ENCODE assay signal across 39 cellular contexts in genomic region chr18:49319590-49319989, GRCh38.
DNase-seq lines count a peak whose midpoint lies in the region; ATAC-seq, FAIRE-seq and TF ChIP-seq lines count a peak whose summit lies in the region.
"Had no signal": no experiment of that assay in that cellular context is flagged by ENCODE, and none has a peak within 500 bp of the region (broad histone marks: within the 10 kb centered on the region; RNA-seq: fewer than 3 reads in every experiment).

No MANE protein-coding gene starts in this region.

- H3K27ac ChIP-seq in HUES64 (ENCODE audit: low read depth, low read length) (peak overlapping the region; percentile 10; the same call in 1 of the 2 replicates), astrocyte (ENCODE audit: low read depth, low read length) (no peak overlapping the region), iPS DF 6.9 (ENCODE audit: low read length) (no peak overlapping the region), dorsolateral prefrontal cortex (no peak overlapping the region)
- H3K27ac ChIP-seq: cardiac muscle cell, coronary artery, foreskin keratinocyte, psoas muscle, thoracic aorta, uterus had no signal

- H3K79me2 ChIP-seq in astrocyte (ENCODE audit: insufficient read depth, low read length) = no peaks in the 10 kb centered on the region

- H3K9me3 ChIP-seq in HUES64 (ENCODE audit: insufficient read depth, low read depth, low read length) = no peaks in the 10 kb centered on the region
- H3K9me3 ChIP-seq in astrocyte (ENCODE audit: insufficient read depth, low read depth, low read length) = no peaks in the 10 kb centered on the region
- H3K9me3 ChIP-seq in iPS DF 6.9 (ENCODE audit: control insufficient read depth, insufficient read depth, low read length) = no peaks in the 10 kb centered on the region
- H3K9me3 ChIP-seq: psoas muscle, thoracic aorta, uterus had no signal

- no peaks in the 10 kb centered on the region for H3K27me3 Mint-ChIP-seq in astrocyte (ENCODE audit: low read depth, unreplicated experiment)
- H3K27me3 Mint-ChIP-seq: activated B cell treated with CpG ODN at 0.5 μM for 24 hours; activated CD4-positive, alpha-beta T cell treated with anti-CD3 and anti-CD28 coated beads, Interleukin-2, amount 10 ng/mL, durations not matched to agents 7 days and 5 days; activated naive CD8-positive, alpha-beta T cell treated with anti-CD3 and anti-CD28 coated beads for 36 hours; CD4-positive, alpha-beta T cell; effector memory CD8-positive, alpha-beta T cell; stimulated activated naive CD8-positive, alpha-beta T cell treated with anti-CD3 and anti-CD28 coated beads, Interleukin-15, amount 100 ng/mL, for 72 hours; T-cell had no signal

- H3K27ac Mint-ChIP-seq in astrocyte (ENCODE audit: unreplicated experiment) = no peak overlapping the region
- H3K27ac Mint-ChIP-seq: activated B cell treated with CpG ODN at 0.5 μM for 24 hours; activated CD4-positive, alpha-beta T cell treated with anti-CD3 and anti-CD28 coated beads, Interleukin-2, amount 10 ng/mL, durations not matched to agents 7 days and 5 days; activated naive CD8-positive, alpha-beta T cell treated with anti-CD3 and anti-CD28 coated beads for 36 hours; CD4-positive, alpha-beta T cell; natural killer cell; T-cell had no signal

- peaks cover 1% of the 10 kb centered on the region for H3K36me3 Mint-ChIP-seq in astrocyte (ENCODE audit: low read depth, unreplicated experiment)
- H3K36me3 Mint-ChIP-seq: natural killer cell had no signal

- no peak for ATAC-seq in GM18511 (IDR thresholded peaks at IDR 0.05; ENCODE audit: unreplicated experiment)
- no peak for ATAC-seq in Right ventricle myocardium inferior
- ATAC-seq: effector memory CD8-positive, alpha-beta T cell; foreskin keratinocyte; left cardiac atrium; natural killer cell; psoas muscle; sciatic nerve; stimulated activated naive CD8-positive, alpha-beta T cell treated with anti-CD3 and anti-CD28 coated beads, Interleukin-15, amount 100 ng/mL, for 72 hours; T-cell had no signal

- DNase-seq in AG20443 (ENCODE audit: low spot score) (peak; percentile 28), astrocyte (ENCODE audit: low read depth) (no peak), iPS DF 6.9 (ENCODE audit: low read depth, low spot score) (peak; percentile 31), Right ventricle myocardium inferior (ENCODE audit: missing footprints) (no peak), NCI-H446 treated with DMSO at 0.1 percent for 48 hours (lab: John Stamatoyannopoulos, UW) (no peak), dorsolateral prefrontal cortex (no peak)
- DNase-seq: 8988T; activated B cell treated with CpG ODN at 0.5 μM for 24 hours; activated CD4-positive, alpha-beta T cell treated with anti-CD3 and anti-CD28 coated beads, Interleukin-2, amount 10 ng/mL, durations not matched to agents 7 days and 5 days; activated effector memory CD4-positive, alpha-beta T cell treated with anti-CD3 and anti-CD28 coated beads, Interleukin-2, amount 50 U/mL, for 16 hours; activated naive CD8-positive, alpha-beta T cell treated with anti-CD3 and anti-CD28 coated beads for 36 hours; aorta; CD4-positive, alpha-beta T cell; DND-41; effector memory CD8-positive, alpha-beta T cell; erythroblast; foreskin keratinocyte; head of caudate nucleus; Kasumi-1; left cardiac atrium; natural killer cell; NCI-H146; NCI-H2107; NCI-H510A treated with DMSO at 0.1 percent for 48 hours; occipital lobe; psoas muscle; RPMI8226; stimulated activated CD4-positive, alpha-beta T cell treated with anti-CD3 and anti-CD28 coated beads, Interleukin-12 subunit alpha, Interleukin-12 subunit beta, amount 100 ng/mL, for 4 hours; stimulated activated CD4-positive, alpha-beta T cell treated with anti-CD3 and anti-CD28 coated beads, Interleukin-2, amount 100 ng/mL, for 48 hours; stimulated activated naive CD8-positive, alpha-beta T cell treated with anti-CD3 and anti-CD28 coated beads, Interleukin-15, amount 100 ng/mL, for 72 hours; T-cell; uterus had no signal

- no peak for TF ChIP-seq CTCF in astrocyte (IDR thresholded peaks at IDR 0.05; ENCODE audit: insufficient read depth, low read depth, low read length)
- TF ChIP-seq CTCF in dorsolateral prefrontal cortex (IDR thresholded peaks at IDR 0.05 in 54 of 56, conservative IDR thresholded peaks at IDR 0.05 in 2 of 56; ENCODE audit: low read depth in 1 of 56, partially characterized antibody in 56 of 56) = no peak

- 26% methylated on average over 2 of the region's 2 CpGs for WGBS in HUES64
- WGBS in iPS DF 6.9 (ENCODE audit: insufficient coverage, insufficient read length) = no CpG with 5 or more reads among the region's 2 CpGs

- no peak overlapping the region for H2AFZ ChIP-seq in astrocyte (ENCODE audit: low read depth, low read length)

- H3K4me3 Mint-ChIP-seq in astrocyte (ENCODE audit: unreplicated experiment) = no peak overlapping the region
- H3K4me3 Mint-ChIP-seq: activated B cell treated with CpG ODN at 0.5 μM for 24 hours; activated CD4-positive, alpha-beta T cell treated with anti-CD3 and anti-CD28 coated beads, Interleukin-2, amount 10 ng/mL, durations not matched to agents 7 days and 5 days; activated naive CD8-positive, alpha-beta T cell treated with anti-CD3 and anti-CD28 coated beads for 36 hours; CD4-positive, alpha-beta T cell; effector memory CD8-positive, alpha-beta T cell; natural killer cell; stimulated activated naive CD8-positive, alpha-beta T cell treated with anti-CD3 and anti-CD28 coated beads, Interleukin-15, amount 100 ng/mL, for 72 hours; T-cell had no signal

- H3K4me1 ChIP-seq in HUES64 (ENCODE audit: insufficient read depth, low read length) (peaks cover 30% of the 10 kb centered on the region), astrocyte (ENCODE audit: insufficient read depth, low read length) (peaks cover 10% of the 10 kb centered on the region), iPS DF 6.9 (ENCODE audit: control insufficient read depth, insufficient read depth, low read length) (no peaks in the 10 kb centered on the region)
- H3K4me1 ChIP-seq: psoas muscle had no signal

- intact Hi-C loops in Right ventricle myocardium inferior (cut with DNase I) (no loop called here), dorsolateral prefrontal cortex (cut with DNase I) (no loop called here)

- H3K4me1 Mint-ChIP-seq in astrocyte (ENCODE audit: low read depth, unreplicated experiment) = peaks cover 24% of the 10 kb centered on the region
- H3K4me1 Mint-ChIP-seq: activated B cell treated with CpG ODN at 0.5 μM for 24 hours; activated CD4-positive, alpha-beta T cell treated with anti-CD3 and anti-CD28 coated beads, Interleukin-2, amount 10 ng/mL, durations not matched to agents 7 days and 5 days; stimulated activated naive CD8-positive, alpha-beta T cell treated with anti-CD3 and anti-CD28 coated beads, Interleukin-15, amount 100 ng/mL, for 72 hours had no signal

- H3K4me2 ChIP-seq in astrocyte (ENCODE audit: low read length) = no peak overlapping the region

- H3K27me3 ChIP-seq in HUES64 (ENCODE audit: insufficient read depth, low read length) (no peaks in the 10 kb centered on the region), astrocyte (ENCODE audit: insufficient read depth, low read length) (no peaks in the 10 kb centered on the region), iPS DF 6.9 (ENCODE audit: control insufficient read depth, insufficient read depth, low read length) (no peaks in the 10 kb centered on the region), dorsolateral prefrontal cortex (no peaks in the 10 kb centered on the region)
- H3K27me3 ChIP-seq: cardiac muscle cell, foreskin keratinocyte, uterus had no signal

- H3K36me3 ChIP-seq in HUES64 (ENCODE audit: insufficient read depth, low read length) = no peaks in the 10 kb centered on the region
- no peaks in the 10 kb centered on the region for H3K36me3 ChIP-seq in astrocyte (ENCODE audit: insufficient read depth, low read length)
- no peaks in the 10 kb centered on the region for H3K36me3 ChIP-seq in iPS DF 6.9 (ENCODE audit: control insufficient read depth, insufficient read depth, low read length)
- H3K36me3 ChIP-seq: cardiac muscle cell, thoracic aorta, uterus had no signal

- H3K9me3 Mint-ChIP-seq in astrocyte (ENCODE audit: unreplicated experiment) = no peaks in the 10 kb centered on the region
- H3K9me3 Mint-ChIP-seq: activated B cell treated with CpG ODN at 0.5 μM for 24 hours; activated CD4-positive, alpha-beta T cell treated with anti-CD3 and anti-CD28 coated beads, Interleukin-2, amount 10 ng/mL, durations not matched to agents 7 days and 5 days; activated naive CD8-positive, alpha-beta T cell treated with anti-CD3 and anti-CD28 coated beads for 36 hours; CD4-positive, alpha-beta T cell; effector memory CD8-positive, alpha-beta T cell; natural killer cell; stimulated activated naive CD8-positive, alpha-beta T cell treated with anti-CD3 and anti-CD28 coated beads, Interleukin-15, amount 100 ng/mL, for 72 hours; T-cell had no signal

- FAIRE-seq in astrocyte (lab: Jason Lieb, UNC) = peak; percentile 43

- no peaks in the 10 kb centered on the region for H4K20me1 ChIP-seq in astrocyte (ENCODE audit: insufficient read depth, low read length)

- H3K4me3 ChIP-seq in HUES64 (ENCODE audit: low read length) (no peak overlapping the region), astrocyte (ENCODE audit: insufficient read depth, low read depth, low read length) (no peak overlapping the region), iPS DF 6.9 (ENCODE audit: low read length) (no peak overlapping the region), dorsolateral prefrontal cortex (no peak overlapping the region)
- H3K4me3 ChIP-seq: cardiac muscle cell, coronary artery, lung, psoas muscle, thoracic aorta, uterus had no signal

- H3K9ac ChIP-seq in HUES64 (ENCODE audit: low read depth, low read length) (no peak overlapping the region), astrocyte (ENCODE audit: low read length) (no peak overlapping the region)

Comparison
In these comparisons a context has a peak if more than half of its experiments do, and no peak if none do; other contexts are left out.
1. DNase-seq: peak in AG20443 (single experiment) and iPS DF 6.9 (single experiment); none in astrocyte (single experiment), Right ventricle myocardium inferior (single experiment), NCI-H446 treated with DMSO at 0.1 percent for 48 hours (single experiment) and dorsolateral prefrontal cortex (0 of 10).